8 cellular contexts compared by ENCODE assay signal in genomic region chr19:17305517-17306284, GRCh38. TPM values are rescaled to one million over a fixed set of nuclear protein-coding genes. Genes with fewer than 3 reads are reported as not detected.
A peak's percentile ranks its signal among the peaks of the same experiment; 100 is the strongest.
DNase-seq lines count a peak whose midpoint lies in the region; ATAC-seq and TF ChIP-seq lines count a peak whose summit lies in the region.

MRPL34 (plus strand) TSS chr19:17305872; CDS start chr19:17305893, 21 bp downstream.

- no peaks in the 10 kb centered on the region for H3K9me3 Mint-ChIP-seq in natural killer cell treated with Interleukin-12 subunit alpha and Interleukin-12 subunit beta and Interleukin-15 and Interleukin-18, amount 100 ng/mL, for 72 hours
- H3K9me3 Mint-ChIP-seq in stimulated activated naive CD8-positive, alpha-beta T cell treated with anti-CD3 and anti-CD28 coated beads, Interleukin-15, Interleukin-2, amounts not matched to agents 100 ng/mL and 50 ng/mL, for 24 hours = no peaks in the 10 kb centered on the region

- peak within 1 kb of the TSS; percentile 78 for H3K4me3 ChIP-seq in LNCaP clone FGC (ENCODE audit: low read depth, low read length)
- peak within 1 kb of the TSS; percentile 79 for H3K4me3 ChIP-seq in RWPE2 (ENCODE audit: severe bottlenecking)

- H3K36me3 ChIP-seq in RWPE2 (ENCODE audit: low read depth) = 0 out of 2 replicates have a peak, but pooled peaks cover 3% of the 10 kb centered on the region

- H3K27ac Mint-ChIP-seq in natural killer cell treated with Interleukin-12 subunit alpha and Interleukin-12 subunit beta and Interleukin-15 and Interleukin-18, amount 100 ng/mL, for 72 hours = peak within 1 kb of the TSS; percentile 72 to 82
- H3K27ac Mint-ChIP-seq in stimulated activated naive CD8-positive, alpha-beta T cell treated with anti-CD3 and anti-CD28 coated beads, Interleukin-15, Interleukin-2, amounts not matched to agents 100 ng/mL and 50 ng/mL, for 24 hours = peak within 1 kb of the TSS; percentile 86

- H3K27me3 ChIP-seq in RWPE2 (ENCODE audit: insufficient read depth, poor library complexity, severe bottlenecking) = no peaks in the 10 kb centered on the region

- peak within 1 kb of the TSS; percentile 78 for H3K4me3 Mint-ChIP-seq in natural killer cell treated with Interleukin-12 subunit alpha and Interleukin-12 subunit beta and Interleukin-15 and Interleukin-18, amount 100 ng/mL, for 72 hours
- H3K4me3 Mint-ChIP-seq in stimulated activated naive CD8-positive, alpha-beta T cell treated with anti-CD3 and anti-CD28 coated beads, Interleukin-15, Interleukin-2, amounts not matched to agents 100 ng/mL and 50 ng/mL, for 24 hours = peak within 1 kb of the TSS; percentile 89

- H3K4me1 ChIP-seq in RWPE2 (ENCODE audit: insufficient read depth, poor library complexity, severe bottlenecking) = peaks cover 3% of the 10 kb centered on the region

- TF ChIP-seq CTCF in LNCaP clone FGC (IDR thresholded peaks at IDR 0.05; ENCODE audit: control insufficient read depth, extremely low read depth, insufficient read depth) = peak; percentile 91
- TF ChIP-seq CTCF in RWPE2 (IDR thresholded peaks at IDR 0.05; ENCODE audit: poor library complexity, severe bottlenecking) = peak; percentile 93

- DNase-seq in EL (peak; percentile 99), GOT3 (lab: John Stamatoyannopoulos, UW) (peak; percentile 96), LNCaP clone FGC (ENCODE audit: low read depth) (peak; percentile 99), RWPE2 (ENCODE audit: low spot score) (peak; percentile 99), fibroblast of peridontal ligament (ENCODE audit: extremely low read depth) (peak; percentile 97)
- peak; percentile 91 for DNase-seq in activated T-helper 9 cell treated with anti-CD3 and anti-CD28 coated beads, Interleukin-2, amount 50 U/mL, for 16 hours (ENCODE audit: low read depth)
- peak; percentile 97 for DNase-seq in natural killer cell treated with Interleukin-12 subunit alpha and Interleukin-12 subunit beta and Interleukin-15 and Interleukin-18, amount 100 ng/mL, for 72 hours (ENCODE audit: low spot score)

- H3K9me3 ChIP-seq in RWPE2 (ENCODE audit: severe bottlenecking) = no peaks in the 10 kb centered on the region

- H3K27me3 Mint-ChIP-seq in natural killer cell treated with Interleukin-12 subunit alpha and Interleukin-12 subunit beta and Interleukin-15 and Interleukin-18, amount 100 ng/mL, for 72 hours = no peaks in the 10 kb centered on the region
- H3K27me3 Mint-ChIP-seq in stimulated activated naive CD8-positive, alpha-beta T cell treated with anti-CD3 and anti-CD28 coated beads, Interleukin-15, Interleukin-2, amounts not matched to agents 100 ng/mL and 50 ng/mL, for 24 hours = no peaks in the 10 kb centered on the region

- ATAC-seq in RWPE2 (ENCODE audit: low read depth) = peak; percentile 67
- ATAC-seq in natural killer cell treated with Interleukin-12 subunit alpha and Interleukin-12 subunit beta and Interleukin-15 and Interleukin-18, amount 100 ng/mL, for 72 hours = peak; percentile 81 to 84

- peak within 1 kb of the TSS; percentile 73 for H3K27ac ChIP-seq in RWPE2 (ENCODE audit: poor library complexity, severe bottlenecking)

- peaks cover 38% of the 10 kb centered on the region in 2 donors for H3K4me1 Mint-ChIP-seq in natural killer cell treated with Interleukin-12 subunit alpha and Interleukin-12 subunit beta and Interleukin-15 and Interleukin-18, amount 100 ng/mL, for 72 hours (ENCODE audit: low read depth in 2 of 2)
- H3K4me1 Mint-ChIP-seq in stimulated activated naive CD8-positive, alpha-beta T cell treated with anti-CD3 and anti-CD28 coated beads, Interleukin-15, Interleukin-2, amounts not matched to agents 100 ng/mL and 50 ng/mL, for 24 hours (ENCODE audit: low read depth) = peaks cover 60% of the 10 kb centered on the region

- no peaks in the 10 kb centered on the region for H3K36me3 Mint-ChIP-seq in natural killer cell treated with Interleukin-12 subunit alpha and Interleukin-12 subunit beta and Interleukin-15 and Interleukin-18, amount 100 ng/mL, for 72 hours
- peaks cover 8% of the 10 kb centered on the region for H3K36me3 Mint-ChIP-seq in stimulated activated naive CD8-positive, alpha-beta T cell treated with anti-CD3 and anti-CD28 coated beads, Interleukin-15, Interleukin-2, amounts not matched to agents 100 ng/mL and 50 ng/mL, for 24 hours (ENCODE audit: low read depth)

RNA-seq across cellular contexts. Expression of gene MRPL34, which starts in this region (rescaled TPM):
- total RNA-seq in natural killer cell treated with Interleukin-12 subunit alpha and Interleukin-12 subunit beta and Interleukin-15 and Interleukin-18, amount 100 ng/mL, for 72 hours = 100 to 1,000 TPM in 1 of 2 donors, 10 to 100 TPM in 1; 61.4 to 106 TPM

Comparison
In these comparisons a context has a peak if more than half of its experiments do, and no peak if none do; other contexts are left out.
1. Peak in every context shown above with its lines: DNase-seq, ATAC-seq, H3K4me3 ChIP-seq and H3K27ac ChIP-seq.